26 cellular contexts compared by ENCODE assay signal in the genomic region with DNA sequence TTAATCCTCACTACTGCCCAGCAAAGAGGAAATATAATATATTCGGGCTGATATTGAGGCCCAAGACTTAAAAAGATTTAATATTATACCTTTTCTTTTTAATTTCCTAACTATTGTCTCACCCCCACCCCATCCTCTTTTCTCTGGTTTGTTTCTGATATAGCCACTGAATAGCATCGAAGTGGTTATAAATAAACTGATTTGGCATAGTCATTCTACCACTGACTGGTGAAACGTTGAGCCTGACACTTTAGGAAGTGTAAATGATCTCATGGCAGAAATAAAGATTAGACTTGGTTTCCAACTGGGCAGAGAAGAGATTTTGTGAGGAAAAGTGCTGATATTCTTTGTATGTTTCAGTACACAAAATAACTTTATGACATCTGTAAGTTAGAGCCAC.
"Had no signal": no experiment of that assay in that cellular context is flagged by ENCODE, and none has a peak within 500 bp of the region (broad histone marks: within the 10 kb centered on the region; RNA-seq: fewer than 3 reads in every experiment).

No MANE protein-coding gene starts in this region.

- H3K4me1 Mint-ChIP-seq: activated CD4-positive, alpha-beta memory T cell treated with anti-CD3 and anti-CD28 coated beads, Interleukin-2, amount 10 ng/mL, durations not matched to agents 7 days and 5 days; activated CD4-positive, alpha-beta T cell treated with anti-CD3 and anti-CD28 coated beads, Interleukin-2, amount 10 ng/mL, durations not matched to agents 7 days and 5 days; naive thymus-derived CD8-positive, alpha-beta T cell; neural crest cell; stimulated activated naive B cell treated with anti-CD40 and anti-IgM and Interleukin-4, amounts not matched to agents 10 μg/mL and 1 μg/mL and 100 μg/mL, for 72 hours; WTC11 had no signal

- H3K27me3 Mint-ChIP-seq: activated CD4-positive, alpha-beta memory T cell treated with anti-CD3 and anti-CD28 coated beads, Interleukin-2, amount 10 ng/mL, durations not matched to agents 7 days and 5 days; activated CD4-positive, alpha-beta T cell treated with anti-CD3 and anti-CD28 coated beads, Interleukin-2, amount 10 ng/mL, durations not matched to agents 7 days and 5 days; naive thymus-derived CD8-positive, alpha-beta T cell; stimulated activated naive B cell treated with anti-CD40 and anti-IgM and Interleukin-4, amounts not matched to agents 10 μg/mL and 1 μg/mL and 100 μg/mL, for 72 hours; T-helper 17 cell had no signal

- H3K36me3 ChIP-seq: breast epithelium, esophagus muscularis mucosa, sigmoid colon, suprapubic skin, tibial nerve had no signal

- H3K9me3 Mint-ChIP-seq: activated CD4-positive, alpha-beta memory T cell treated with anti-CD3 and anti-CD28 coated beads, Interleukin-2, amount 10 ng/mL, durations not matched to agents 7 days and 5 days; activated CD4-positive, alpha-beta T cell treated with anti-CD3 and anti-CD28 coated beads, Interleukin-2, amount 10 ng/mL, durations not matched to agents 7 days and 5 days; activated naive CD4-positive, alpha-beta T cell treated with anti-CD3 and anti-CD28 coated beads, Interleukin-2, amount 50 U/mL, for 72 hours; activated T-cell treated with anti-CD3 and anti-CD28 coated beads, Interleukin-2, amount 50 U/mL, for 4 hours; activated T-helper 2 cell treated with anti-CD3 and anti-CD28 coated beads, Interferon-gamma antibody, Interleukin-2, Interleukin-4, amounts not matched to agents 10 μg/mL and 5 μg/mL and 100 μg/mL, durations not matched to agents 14 hours and 24 hours and 36 hours; naive thymus-derived CD8-positive, alpha-beta T cell; neural crest cell; stimulated activated naive B cell treated with anti-CD40 and anti-IgM and Interleukin-4, amounts not matched to agents 10 μg/mL and 1 μg/mL and 100 μg/mL, for 72 hours; WTC11 had no signal

- H3K27ac ChIP-seq: breast epithelium, esophagus muscularis mucosa, foreskin keratinocyte, sigmoid colon, suprapubic skin, tibial nerve had no signal

- H3K4me1 ChIP-seq: breast epithelium, foreskin keratinocyte, suprapubic skin, tibial nerve had no signal

- DNase-seq: activated CD4-positive, alpha-beta memory T cell treated with anti-CD3 and anti-CD28 coated beads, Interleukin-2, amount 10 ng/mL, durations not matched to agents 7 days and 5 days; activated CD4-positive, alpha-beta T cell treated with anti-CD3 and anti-CD28 coated beads for 1 hour; activated CD4-positive, alpha-beta T cell treated with anti-CD3 and anti-CD28 coated beads, Interleukin-2, amount 10 ng/mL, durations not matched to agents 7 days and 5 days; activated naive CD4-positive, alpha-beta T cell; activated T-cell treated with anti-CD3 and anti-CD28 coated beads, Interleukin-2, amount 50 U/mL, for 4 hours; dermis blood vessel endothelial cell; effector CD4-positive, alpha-beta T cell; foreskin keratinocyte; islet precursor cell; midbrain; naive thymus-derived CD8-positive, alpha-beta T cell; nucleus accumbens; sigmoid colon; stimulated activated CD4-positive, alpha-beta T cell treated with anti-CD3 and anti-CD28 coated beads, Interleukin-15, amount 100 ng/mL, for 24 hours; stimulated activated CD4-positive, alpha-beta T cell treated with anti-CD3 and anti-CD28 coated beads, Interleukin-2, amount 100 ng/mL, for 24 hours; stimulated activated naive B cell treated with anti-CD40 and anti-IgM and Interleukin-4, amounts not matched to agents 10 μg/mL and 1 μg/mL and 100 μg/mL, for 72 hours; T-helper 17 cell; T1000 had no signal

- H3K4me3 ChIP-seq: breast epithelium, esophagus muscularis mucosa, sigmoid colon, suprapubic skin, tibial nerve had no signal

- ATAC-seq: activated naive CD4-positive, alpha-beta T cell treated with anti-CD3 and anti-CD28 coated beads, Interleukin-2, amount 50 U/mL, for 72 hours; activated T-cell treated with anti-CD3 and anti-CD28 coated beads, Interleukin-2, amount 50 U/mL, for 4 hours; foreskin keratinocyte; naive thymus-derived CD8-positive, alpha-beta T cell; stimulated activated naive B cell treated with anti-CD40 and anti-IgM and Interleukin-4, amounts not matched to agents 10 μg/mL and 1 μg/mL and 100 μg/mL, for 72 hours; T-helper 17 cell; WTC11 had no signal

- H3K27ac Mint-ChIP-seq: activated CD4-positive, alpha-beta memory T cell treated with anti-CD3 and anti-CD28 coated beads, Interleukin-2, amount 10 ng/mL, durations not matched to agents 7 days and 5 days; activated naive CD4-positive, alpha-beta T cell treated with anti-CD3 and anti-CD28 coated beads, Interleukin-2, amount 50 U/mL, for 72 hours; activated T-helper 2 cell treated with anti-CD3 and anti-CD28 coated beads, Interferon-gamma antibody, Interleukin-2, Interleukin-4, amounts not matched to agents 10 μg/mL and 5 μg/mL and 100 μg/mL, durations not matched to agents 14 hours and 24 hours and 36 hours; naive thymus-derived CD8-positive, alpha-beta T cell; stimulated activated naive B cell treated with anti-CD40 and anti-IgM and Interleukin-4, amounts not matched to agents 10 μg/mL and 1 μg/mL and 100 μg/mL, for 72 hours; T-helper 17 cell; WTC11 had no signal

- H3K9me3 ChIP-seq: breast epithelium, esophagus muscularis mucosa, sigmoid colon, suprapubic skin, tibial nerve had no signal

- H3K27me3 ChIP-seq: breast epithelium, esophagus muscularis mucosa, foreskin keratinocyte, sigmoid colon, suprapubic skin, tibial nerve had no signal

- H3K4me3 Mint-ChIP-seq: activated CD4-positive, alpha-beta memory T cell treated with anti-CD3 and anti-CD28 coated beads, Interleukin-2, amount 10 ng/mL, durations not matched to agents 7 days and 5 days; activated CD4-positive, alpha-beta T cell treated with anti-CD3 and anti-CD28 coated beads, Interleukin-2, amount 10 ng/mL, durations not matched to agents 7 days and 5 days; activated T-cell treated with anti-CD3 and anti-CD28 coated beads, Interleukin-2, amount 50 U/mL, for 4 hours; naive thymus-derived CD8-positive, alpha-beta T cell; neural crest cell; stimulated activated naive B cell treated with anti-CD40 and anti-IgM and Interleukin-4, amounts not matched to agents 10 μg/mL and 1 μg/mL and 100 μg/mL, for 72 hours; T-helper 17 cell; WTC11 had no signal
